Comparison of ENCODE assay signal across 30 cellular contexts in the genomic region with DNA sequence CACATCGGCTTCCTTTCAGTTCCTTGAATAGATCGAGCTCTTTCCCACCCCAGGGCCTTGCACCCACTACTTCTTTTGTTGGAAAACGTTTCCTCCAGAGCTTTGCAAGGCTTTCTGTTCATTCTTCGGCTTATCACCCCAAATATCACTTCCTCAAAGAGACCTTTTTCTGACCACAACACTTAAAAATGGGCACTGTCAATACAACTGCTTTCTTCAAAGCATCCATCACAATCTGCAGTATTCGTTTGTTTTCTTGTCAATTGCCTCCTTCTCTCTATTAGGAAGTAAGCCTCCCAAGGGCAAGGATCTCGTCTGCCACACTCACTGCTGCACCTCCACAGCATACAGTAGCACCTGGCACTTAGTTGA.
DNase-seq lines count a peak whose midpoint lies in the region; ATAC-seq and TF ChIP-seq lines count a peak whose summit lies in the region.
"Had no signal": no experiment of that assay in that cellular context is flagged by ENCODE, and none has a peak within 500 bp of the region (broad histone marks: within the 10 kb centered on the region; RNA-seq: fewer than 3 reads in every experiment).

No MANE protein-coding gene starts in this region.

- no peak for TF ChIP-seq CTCF in C4-2B (conservative IDR thresholded peaks at IDR 0.05)
- TF ChIP-seq CTCF in nephron (IDR thresholded peaks at IDR 0.05; ENCODE audit: unreplicated experiment in 3 of 3): no peak

- peaks cover 9% of the 10 kb centered on the region for H3K36me3 Mint-ChIP-seq in nephron (ENCODE audit: low read depth)

- no peak for ATAC-seq in GM18868 (IDR thresholded peaks at IDR 0.05; ENCODE audit: unreplicated experiment)
- no peak for ATAC-seq in HG02588 (IDR thresholded peaks at IDR 0.05; ENCODE audit: unreplicated experiment)
- ATAC-seq: activated naive CD4-positive, alpha-beta T cell treated with anti-CD3 and anti-CD28 coated beads, Interleukin-2, amount 50 U/mL, for 72 hours; gastroesophageal sphincter had no signal

- peak; percentile 17 for DNase-seq in GF-D8 (lab: John Stamatoyannopoulos, UW)
- peak; percentile 32 for DNase-seq in OCI-M1 (lab: John Stamatoyannopoulos, UW)
- no peak for DNase-seq in NCI-H82 (lab: John Stamatoyannopoulos, UW)
- DNase-seq in SIG-M5 treated with dmso at 0.1 percent for 504 hours (lab: John Stamatoyannopoulos, UW; ENCODE audit: unreplicated experiment): no peak
- DNase-seq: activated CD4-positive, alpha-beta T cell treated with anti-CD3 and anti-CD28 coated beads for 4 hours; activated CD8-positive, alpha-beta memory T cell treated with anti-CD3 and anti-CD28 coated beads for 24 hours; activated T-cell treated with anti-CD3 and anti-CD28 coated beads for 4 hours; anterior cingulate cortex; DMS79 treated with DMSO at 0.1 percent for 48 hours; effector CD4-positive, alpha-beta T cell; GDM1; GM23248; hippocampal formation; IMR-90; mammary epithelial cell; NCI-H1417; NCI-H2029 treated with DMSO at 0.1 percent for 48 hours; NCI-H345; nephron progenitor cell; ovary; stimulated activated naive CD4-positive, alpha-beta T cell; WERI-Rb-1 had no signal

- H3K4me1 Mint-ChIP-seq in nephron: peaks cover 78% of the 10 kb centered on the region

- peak overlapping the region in 1 of 3 experiments; percentile 80 for H3K4me3 Mint-ChIP-seq in nephron
- H3K4me3 Mint-ChIP-seq: CD14-positive monocyte, nephron progenitor cell had no signal

- peak overlapping the region; percentile 44 to 68 (median 54) for H3K27ac Mint-ChIP-seq in nephron
- H3K27ac Mint-ChIP-seq: activated naive CD4-positive, alpha-beta T cell treated with anti-CD3 and anti-CD28 coated beads, Interleukin-2, amount 50 U/mL, for 72 hours had no signal

- H3K9me3 Mint-ChIP-seq in nephron: no peaks in the 10 kb centered on the region
- H3K9me3 Mint-ChIP-seq: activated naive CD4-positive, alpha-beta T cell treated with anti-CD3 and anti-CD28 coated beads, Interleukin-2, amount 50 U/mL, for 72 hours; nephron progenitor cell had no signal

- H3K27me3 Mint-ChIP-seq in nephron (ENCODE audit: low read depth): peaks cover 7% of the 10 kb centered on the region

- H3K27ac ChIP-seq in C4-2B: peak overlapping the region; percentile 95; the same call in 1 of the 2 replicates
- H3K27ac ChIP-seq: gastroesophageal sphincter, GM23248, ovary, skin epidermis, WERI-Rb-1 had no signal

Comparison
In these comparisons a context has a peak if more than half of its experiments do, and no peak if none do; other contexts are left out.
1. DNase-seq: peak in GF-D8 (single experiment) and OCI-M1 (single experiment); none in NCI-H82 (single experiment) and SIG-M5 treated with dmso at 0.1 percent for 504 hours (single experiment).